ENCODE assay signal across 1 cellular context in genomic region chr3:18111702-18112311, GRCh38.
TF ChIP-seq lines count a peak whose summit lies in the region.

No MANE protein-coding gene starts in this region.

TF ChIP-seq in GM23338, 12 proteins besides CTCF, POLR2A, EP300 and RAD21 (continued from another document):
- no peak for TF ChIP-seq REST (IDR thresholded peaks at IDR 0.05; ENCODE audit: unreplicated experiment)
- no peak for TF ChIP-seq POLR2AphosphoS5 (IDR thresholded peaks at IDR 0.05; ENCODE audit: low read depth)
- TF ChIP-seq EZH2phosphoT487 (IDR thresholded peaks at IDR 0.05; ENCODE audit: unreplicated experiment) = no peak
- TF ChIP-seq CREB1 (CRISPR knock-in tag; IDR thresholded peaks at IDR 0.05; ENCODE audit: low read depth) = no peak
- no peak for TF ChIP-seq STAT1 (IDR thresholded peaks at IDR 0.05; ENCODE audit: unreplicated experiment)
- TF ChIP-seq JUNB (IDR thresholded peaks at IDR 0.05; ENCODE audit: unreplicated experiment) = no peak
- TF ChIP-seq EZH2 (IDR thresholded peaks at IDR 0.05; ENCODE audit: low read depth, unreplicated experiment) = no peak
